25 cellular contexts compared by ENCODE assay signal in the genomic region with DNA sequence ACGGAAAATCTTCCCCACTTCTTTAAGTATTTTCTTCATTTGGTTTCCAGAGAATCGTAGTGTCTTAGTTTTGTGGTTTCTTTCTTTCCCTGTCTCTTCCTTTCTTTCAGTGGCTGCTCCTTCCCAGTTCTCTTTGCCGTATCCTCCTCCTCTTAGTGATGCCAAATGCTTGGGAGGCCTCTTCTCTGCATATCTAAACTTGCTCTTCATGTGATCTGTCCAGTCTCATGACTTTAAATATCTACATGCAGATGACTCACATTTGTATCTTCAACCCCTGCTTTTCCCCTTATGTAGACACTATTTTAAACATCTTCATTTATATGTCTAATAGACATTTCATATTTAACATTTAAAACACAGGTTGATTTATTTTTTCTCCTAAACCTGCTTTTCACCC.
A peak's percentile ranks its signal among the peaks of the same experiment; 100 is the strongest.
DNase-seq lines count a peak whose midpoint lies in the region; ATAC-seq, FAIRE-seq and TF ChIP-seq lines count a peak whose summit lies in the region.
"Had no signal": no experiment of that assay in that cellular context is flagged by ENCODE, and none has a peak within 500 bp of the region (broad histone marks: within the 10 kb centered on the region; RNA-seq: fewer than 3 reads in every experiment).

No MANE protein-coding gene starts in this region.

- intact Hi-C loops in left ventricle myocardium superior (cut with micrococcal nuclease) = no loop called here

- FAIRE-seq in bronchial epithelial cell (lab: Jason Lieb, UNC) = no peak
- FAIRE-seq in urothelium cell line (lab: Jason Lieb, UNC) = no peak
- FAIRE-seq: A549, G401.6, GM12891, GM19239 had no signal

- peak overlapping the region; percentile 38 for H2AFZ ChIP-seq in ACC112 (ENCODE audit: low read length, unreplicated experiment)
- H2AFZ ChIP-seq in OCI-LY3 (ENCODE audit: low read depth, low read length) = peak overlapping the region; percentile 72; the same call in 1 of the 2 replicates

- no peaks in the 10 kb centered on the region for H3K9me3 ChIP-seq in OCI-LY3 (ENCODE audit: insufficient read depth, low read length)
- H3K9me3 ChIP-seq: A549, BE2C, BLaER1 had no signal

- H3K36me3 ChIP-seq in ACC112 (ENCODE audit: insufficient read depth, low read length) (no peaks in the 10 kb centered on the region), OCI-LY3 (replicated peaks; ENCODE audit: low read depth, low read length) (no peaks in the 10 kb centered on the region), bronchial epithelial cell (ENCODE audit: control insufficient read depth, insufficient read depth, low read length) (no peaks in the 10 kb centered on the region)
- H3K36me3 ChIP-seq: BE2C, BLaER1 had no signal

- H4K20me1 ChIP-seq in OCI-LY3 (ENCODE audit: insufficient read depth, low read length) = no peaks in the 10 kb centered on the region
- H4K20me1 ChIP-seq: BLaER1 had no signal

- peak overlapping the region; percentile 40; the same call in 1 of the 2 replicates for H3K4me2 ChIP-seq in OCI-LY3 (ENCODE audit: low read length)
- H3K4me2 ChIP-seq: A549, BLaER1 had no signal

- H3K4me3 ChIP-seq in ACC112 (ENCODE audit: low read depth, low read length) (no peak overlapping the region), OCI-LY3 (ENCODE audit: low read length) (no peak overlapping the region), bronchial epithelial cell (ENCODE audit: low read depth, low read length) (no peak overlapping the region)
- H3K4me3 ChIP-seq: A549, BLaER1 had no signal

- H3K4me1 ChIP-seq in ACC112 (ENCODE audit: control insufficient read depth, insufficient read depth, low read length, unreplicated experiment) (no peaks in the 10 kb centered on the region), OCI-LY3 (ENCODE audit: low read length) (peaks cover 31% of the 10 kb centered on the region)
- H3K4me1 ChIP-seq: A549, BE2C, BLaER1 had no signal

- H3K27me3 ChIP-seq in ACC112 (ENCODE audit: insufficient read depth, low read length) = peaks cover 44% of the 10 kb centered on the region
- no peaks in the 10 kb centered on the region for H3K27me3 ChIP-seq in OCI-LY3 (ENCODE audit: low read depth, low read length)
- H3K27me3 ChIP-seq in bronchial epithelial cell (ENCODE audit: control insufficient read depth, insufficient read depth, low read length) = no peaks in the 10 kb centered on the region
- H3K27me3 ChIP-seq: BLaER1 had no signal

- ATAC-seq in left ventricle myocardium superior (no peak), HG03025 (IDR thresholded peaks at IDR 0.05; ENCODE audit: low FRiP score, unreplicated experiment) (no peak)
- ATAC-seq: A549 had no signal

- DNase-seq in bronchial epithelial cell (ENCODE audit: low read depth) = peak; percentile 24
- DNase-seq in foreskin melanocyte = peak; percentile 69
- DNase-seq in urothelium cell line (ENCODE audit: low spot score) = no peak
- DNase-seq in left ventricle myocardium superior = no peak
- DNase-seq in NCI-H187 treated with DMSO at 0.1 percent for 48 hours (lab: John Stamatoyannopoulos, UW) = no peak
- DNase-seq: ACHN; BE2C; C1 segment of cervical spinal cord; CD4-positive, alpha-beta memory T cell; CD4-positive, CD25-positive, alpha-beta regulatory T cell; CD8-positive, alpha-beta memory T cell; COR-L47; DMS 273 treated with DMSO at 0.1 percent for 48 hours; DMS153; DMS79 treated with DMSO at 0.1 percent for 48 hours; GF-D8 had no signal

- TF ChIP-seq CTCF in OCI-LY3 (IDR thresholded peaks at IDR 0.05; ENCODE audit: low read depth, low read length) (no peak), bronchial epithelial cell (IDR thresholded peaks at IDR 0.05; ENCODE audit: insufficient read depth, low read length, severe bottlenecking) (no peak)

- H3K27ac ChIP-seq in ACC112 (ENCODE audit: low read depth, low read length) (no peak overlapping the region), OCI-LY3 (ENCODE audit: low read length) (0 out of 2 replicates have a peak overlapping the region, but pooled peaks have one; percentile 13)
- H3K27ac ChIP-seq: 22Rv1, A549, BLaER1 had no signal

- no peak overlapping the region for H3K9ac ChIP-seq in OCI-LY3 (ENCODE audit: low read length)
- H3K9ac ChIP-seq: BLaER1 had no signal

- no peaks in the 10 kb centered on the region for H3K79me2 ChIP-seq in ACC112 (ENCODE audit: control insufficient read depth, insufficient read depth, low read length, unreplicated experiment)
- H3K79me2 ChIP-seq in OCI-LY3 (ENCODE audit: low read length) = no peaks in the 10 kb centered on the region

Comparison
In these comparisons a context has a peak if more than half of its experiments do, and no peak if none do; other contexts are left out.
1. DNase-seq: peak in bronchial epithelial cell (single experiment) and foreskin melanocyte (single experiment); none in urothelium cell line (single experiment), left ventricle myocardium superior (single experiment) and NCI-H187 treated with DMSO at 0.1 percent for 48 hours (single experiment).